ENCODE assay signal across 9 cellular contexts in genomic region chr11:130181295-130182272, GRCh38. TPM values are rescaled to one million over a fixed set of nuclear protein-coding genes. Genes with fewer than 3 reads are reported as not detected.
A peak's percentile ranks its signal among the peaks of the same experiment; 100 is the strongest.
DNase-seq lines count a peak whose midpoint lies in the region; ATAC-seq and TF ChIP-seq lines count a peak whose summit lies in the region.
"Had no signal": no experiment of that assay in that cellular context is flagged by ENCODE, and none has a peak within 500 bp of the region (broad histone marks: within the 10 kb centered on the region; RNA-seq: fewer than 3 reads in every experiment).

No MANE protein-coding gene starts in this region.

- peak overlapping the region; percentile 70 for H3K4me3 ChIP-seq in DOHH2 (ENCODE audit: low read length)
- H3K4me3 ChIP-seq in retinal pigment epithelial cell (ENCODE audit: low read length) = no peak overlapping the region
- H3K4me3 ChIP-seq: thoracic aorta had no signal

- intact Hi-C loops in activated naive CD4-positive, alpha-beta T cell treated with anti-CD3 and anti-CD28 coated beads for 36 hours (cut with micrococcal nuclease) = no loop called here

- TF ChIP-seq CTCF in DOHH2 (IDR thresholded peaks at IDR 0.05; ENCODE audit: low read depth, low read length, poor library complexity, severe bottlenecking) (no peak), retinal pigment epithelial cell (conservative IDR thresholded peaks at IDR 0.05; ENCODE audit: low read depth, low read length) (no peak)

- ATAC-seq in HG02943 (IDR thresholded peaks at IDR 0.05; ENCODE audit: low read depth, unreplicated experiment) (peak; percentile 68), esophagus mucosa (peak; percentile 76)

- H3K36me3 ChIP-seq in DOHH2 (ENCODE audit: control insufficient read depth, low read length) = peaks cover 62% of the 10 kb centered on the region
- H3K36me3 ChIP-seq: thoracic aorta had no signal

- H3K4me2 ChIP-seq in DOHH2 (ENCODE audit: low read length) = peak overlapping the region; percentile 98

- peaks cover 96% of the 10 kb centered on the region for H3K4me1 ChIP-seq in DOHH2 (ENCODE audit: control insufficient read depth, low read length)

- H3K27me3 ChIP-seq in DOHH2 (ENCODE audit: control insufficient read depth, low read length) = no peaks in the 10 kb centered on the region

- H3K9me2 ChIP-seq in DOHH2 (replicated peaks; ENCODE audit: control insufficient read depth, low read length) = no peaks in the 10 kb centered on the region

- H3K9me3 ChIP-seq in DOHH2 (ENCODE audit: control insufficient read depth, insufficient read depth, low read length) = no peaks in the 10 kb centered on the region
- H3K9me3 ChIP-seq: thoracic aorta had no signal

- H3K9me3 Mint-ChIP-seq in activated naive CD4-positive, alpha-beta T cell treated with anti-CD3 and anti-CD28 coated beads for 36 hours = no peaks in the 10 kb centered on the region

- H3K27ac Mint-ChIP-seq in activated naive CD4-positive, alpha-beta T cell treated with anti-CD3 and anti-CD28 coated beads for 36 hours = no peak overlapping the region

- H4K20me1 ChIP-seq in DOHH2 (ENCODE audit: control insufficient read depth, insufficient read depth, low read depth, low read length) = no peaks in the 10 kb centered on the region

- peak overlapping the region; percentile 97 for H3K27ac ChIP-seq in DOHH2 (ENCODE audit: low read depth, low read length)
- H3K27ac ChIP-seq: thoracic aorta had no signal

- H3F3A ChIP-seq in DOHH2 (ENCODE audit: control insufficient read depth, insufficient read depth) = peaks cover 41% of the 10 kb centered on the region

- no peaks in the 10 kb centered on the region for H3K4me1 Mint-ChIP-seq in activated naive CD4-positive, alpha-beta T cell treated with anti-CD3 and anti-CD28 coated beads for 36 hours (ENCODE audit: low read depth)

- H3K27me3 Mint-ChIP-seq in activated naive CD4-positive, alpha-beta T cell treated with anti-CD3 and anti-CD28 coated beads for 36 hours (ENCODE audit: low read depth) = peaks cover 4% of the 10 kb centered on the region

- peaks cover 97% of the 10 kb centered on the region for H3K79me2 ChIP-seq in DOHH2 (ENCODE audit: control insufficient read depth, low read length)

- no peak overlapping the region for H3K4me3 Mint-ChIP-seq in activated naive CD4-positive, alpha-beta T cell treated with anti-CD3 and anti-CD28 coated beads for 36 hours

- CTCF ChIA-PET in activated naive CD4-positive, alpha-beta T cell treated with anti-CD3 and anti-CD28 coated beads for 36 hours (lab: Charles Lee) = no interaction called here

- no peaks in the 10 kb centered on the region for H3K36me3 Mint-ChIP-seq in activated naive CD4-positive, alpha-beta T cell treated with anti-CD3 and anti-CD28 coated beads for 36 hours (ENCODE audit: low read depth)

- DNase-seq in NCI-H510A (lab: John Stamatoyannopoulos, UW) (peak; percentile 95), retinal pigment epithelial cell (ENCODE audit: low read depth) (peak; percentile 6), cortex of kidney (lab: John Stamatoyannopoulos, UW) (no peak)
- DNase-seq in stimulated activated naive CD4-positive, alpha-beta T cell (lab: John Stamatoyannopoulos, UW) = no peak
- DNase-seq in activated naive CD4-positive, alpha-beta T cell treated with anti-CD3 and anti-CD28 coated beads for 36 hours = no peak

RNA-seq across cellular contexts. Expression of gene ST14, which starts 22.0 kb away (rescaled TPM):
- total RNA-seq in esophagus mucosa = 121 TPM
- not detected for total RNA-seq in activated naive CD4-positive, alpha-beta T cell treated with anti-CD3 and anti-CD28 coated beads for 36 hours

Comparison
In these comparisons a context has a peak if more than half of its experiments do, and no peak if none do; other contexts are left out.
1. DNase-seq: peak in NCI-H510A (single experiment) and retinal pigment epithelial cell (single experiment); none in stimulated activated naive CD4-positive, alpha-beta T cell (0 of 6), cortex of kidney (single experiment) and activated naive CD4-positive, alpha-beta T cell treated with anti-CD3 and anti-CD28 coated beads for 36 hours (single experiment).
2. RNA of gene ST14, which starts 22.0 kb away (total RNA-seq): 121 TPM in esophagus mucosa (single experiment); not detected in activated naive CD4-positive, alpha-beta T cell treated with anti-CD3 and anti-CD28 coated beads for 36 hours; every median in the first group is over 100 times any median in the second.